ENCODE assay signal across 15 cellular contexts in the genomic region with DNA sequence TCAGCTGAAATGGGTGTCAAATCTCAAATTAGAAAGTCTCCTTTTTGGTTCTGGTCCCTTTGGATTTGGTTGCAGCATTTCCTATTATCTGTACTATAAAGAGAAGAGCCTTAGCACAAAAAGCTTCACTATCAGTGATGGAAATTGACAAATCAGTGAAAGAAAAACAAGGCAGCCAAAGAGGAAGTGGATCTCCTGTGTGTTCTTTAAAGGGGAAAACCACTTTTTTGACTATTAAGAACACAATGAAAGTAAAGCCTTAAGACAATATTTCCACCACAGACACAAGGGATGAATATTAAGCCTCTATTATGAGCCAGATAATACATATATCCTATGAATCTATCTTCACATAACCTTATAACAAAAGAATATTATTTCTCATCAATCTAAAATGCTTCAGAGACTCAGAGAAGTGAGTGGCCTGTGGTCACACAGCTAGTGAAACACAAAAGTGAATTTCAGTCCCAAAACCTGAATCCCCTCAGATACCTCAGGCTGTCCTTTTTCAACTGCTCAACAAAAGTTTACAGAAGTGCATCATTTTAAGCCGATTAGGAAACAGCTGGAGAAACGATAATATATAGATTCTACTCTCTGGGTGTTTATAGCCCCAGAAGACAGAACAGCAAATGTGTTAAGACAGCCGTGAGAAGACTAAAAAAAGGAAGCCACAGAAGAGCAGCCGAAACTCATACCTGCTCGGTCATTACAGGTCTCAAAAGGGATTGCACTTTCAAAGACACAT. TPM values are rescaled to one million over a fixed set of nuclear protein-coding genes. Genes with fewer than 3 reads are reported as not detected.
DNase-seq lines count a peak whose midpoint lies in the region; ATAC-seq and TF ChIP-seq lines count a peak whose summit lies in the region.
"Had no signal": no experiment of that assay in that cellular context is flagged by ENCODE, and none has a peak within 500 bp of the region (broad histone marks: within the 10 kb centered on the region; RNA-seq: fewer than 3 reads in every experiment).

No MANE protein-coding gene starts in this region.

- peaks cover 0 to 6% (median 0%) of the 10 kb centered on the region in 7 donors for H3K9me3 Mint-ChIP-seq in CD14-positive monocyte
- H3K9me3 Mint-ChIP-seq in CD8-positive, alpha-beta memory T cell: no peaks in the 10 kb centered on the region

- H3K27ac ChIP-seq in CD8-positive, alpha-beta memory T cell (ENCODE audit: low read depth, low read length): no peak overlapping the region
- H3K27ac ChIP-seq: adrenal gland, right lobe of liver had no signal

- POLR2A ChIA-PET in CD8-positive, alpha-beta memory T cell (lab: Charles Lee): no interaction called here

- H3K27me3 ChIP-seq in CD8-positive, alpha-beta memory T cell (ENCODE audit: insufficient read depth, low read length, poor library complexity, severe bottlenecking): no peaks in the 10 kb centered on the region
- H3K27me3 ChIP-seq: BE2C, right lobe of liver had no signal

- H3K4me3 ChIP-seq in CD8-positive, alpha-beta memory T cell (ENCODE audit: low read length): no peak overlapping the region
- H3K4me3 ChIP-seq: adrenal gland, K562, right lobe of liver had no signal

- intact Hi-C loops in CD14-positive monocyte (cut with micrococcal nuclease): no loop called here

- TF ChIP-seq CTCF in GM13976 (IDR thresholded peaks at IDR 0.05; ENCODE audit: borderline replicate concordance, control extremely low read depth, extremely low read depth, insufficient read depth, missing control alignments) (no peak), CD14-positive monocyte (IDR thresholded peaks at IDR 0.05) (no peak)

- H3K9me3 ChIP-seq in CD8-positive, alpha-beta memory T cell (ENCODE audit: low read length): no peaks in the 10 kb centered on the region
- no peaks in the 10 kb centered on the region for H3K9me3 ChIP-seq in T-helper 17 cell (ENCODE audit: control insufficient read depth, low read length, poor library complexity, severe bottlenecking)
- H3K9me3 ChIP-seq: adrenal gland, BE2C, right lobe of liver had no signal

- H3K36me3 ChIP-seq in CD8-positive, alpha-beta memory T cell (ENCODE audit: insufficient read depth, low read length): no peaks in the 10 kb centered on the region
- H3K36me3 ChIP-seq: adrenal gland, BE2C, right lobe of liver had no signal

- CTCF ChIA-PET in CD8-positive, alpha-beta memory T cell (lab: Charles Lee): no interaction called here

- ATAC-seq in GM19395 (IDR thresholded peaks at IDR 0.05; ENCODE audit: unreplicated experiment) (peak; percentile 94), HG02840 (IDR thresholded peaks at IDR 0.05; ENCODE audit: low FRiP score, unreplicated experiment) (peak; percentile 84), HG03520 (IDR thresholded peaks at IDR 0.05; ENCODE audit: unreplicated experiment) (peak; percentile 86), T-helper 17 cell (no peak)
- ATAC-seq: K562, right lobe of liver had no signal

- no peak overlapping the region for H3K4me3 Mint-ChIP-seq in CD14-positive monocyte
- H3K4me3 Mint-ChIP-seq in CD8-positive, alpha-beta memory T cell: peak overlapping the region in 1 of 7 donors; percentile 6
- no peak overlapping the region for H3K4me3 Mint-ChIP-seq in T-helper 17 cell

- DNase-seq in GM13976 (ENCODE audit: low spot score): peak; percentile 20
- no peak for DNase-seq in CD14-positive monocyte (ENCODE audit: low spot score)
- DNase-seq in CD8-positive, alpha-beta memory T cell: no peak
- DNase-seq in NCI-H524 treated with DMSO at 0.1 percent for 48 hours (lab: John Stamatoyannopoulos, UW): no peak
- DNase-seq in T-helper 17 cell: no peak
- DNase-seq: activated CD4-positive, alpha-beta T cell treated with anti-CD3 and anti-CD28 coated beads, Interleukin-2, amount 50 U/mL, for 4 hours; adrenal gland; BE2C; NCI-H2227 treated with DMSO at 0.1 percent for 48 hours; right lobe of liver had no signal

- H3K4me1 ChIP-seq in CD8-positive, alpha-beta memory T cell (ENCODE audit: insufficient read depth, low read length): no peaks in the 10 kb centered on the region
- H3K4me1 ChIP-seq: adrenal gland, BE2C, right lobe of liver had no signal

- H3K27ac Mint-ChIP-seq in CD14-positive monocyte (no peak overlapping the region), T-helper 17 cell (no peak overlapping the region)
- no peak overlapping the region for H3K27ac Mint-ChIP-seq in CD8-positive, alpha-beta memory T cell

- in situ Hi-C loops in GM13976 (cut with MboI; ENCODE audit: low sequenced_read_pairs, unreplicated experiment): no loop called here

- H3K27me3 Mint-ChIP-seq in CD14-positive monocyte (ENCODE audit: low read depth in 3 of 3) (peaks cover 0 to 2% (median 0%) of the 10 kb centered on the region in 3 donors), T-helper 17 cell (peaks cover 14% of the 10 kb centered on the region)
- H3K27me3 Mint-ChIP-seq in CD8-positive, alpha-beta memory T cell: peaks cover 0 to 9% of the 10 kb centered on the region in 2 donors

- H3K4me1 Mint-ChIP-seq in CD14-positive monocyte (no peaks in the 10 kb centered on the region), T-helper 17 cell (peaks cover 3% of the 10 kb centered on the region)
- H3K4me1 Mint-ChIP-seq in CD8-positive, alpha-beta memory T cell: peaks cover 6 to 8% (median 7%) of the 10 kb centered on the region in 3 donors

- H3K36me3 Mint-ChIP-seq in CD14-positive monocyte (no peaks in the 10 kb centered on the region), T-helper 17 cell (ENCODE audit: low read depth) (no peaks in the 10 kb centered on the region)
- peaks cover 0 to 2% (median 0%) of the 10 kb centered on the region in 3 donors for H3K36me3 Mint-ChIP-seq in CD8-positive, alpha-beta memory T cell

RNA-seq across cellular contexts. Expression of a gene that starts 24.4 kb away (rescaled TPM):
- polyA plus RNA-seq in CD14-positive monocyte: not detected
- total RNA-seq in CD8-positive, alpha-beta memory T cell: not detected
- not detected for polyA plus RNA-seq in CD8-positive, alpha-beta memory T cell
- not detected for total RNA-seq in T-helper 17 cell
- total RNA-seq: adrenal gland, K562, right lobe of liver, SK-MEL-5 had no signal
- polyA plus RNA-seq: adrenal gland, K562 had no signal
